ENCODE assay signal across 1 cellular context in genomic region chr17:7418472-7419152, GRCh38.
TF ChIP-seq lines count a peak whose summit lies in the region.

No MANE protein-coding gene starts in this region.

TF ChIP-seq in H1, 55 proteins besides CTCF, POLR2A, EP300 and RAD21:
- TF ChIP-seq JUN (IDR thresholded peaks at IDR 0.05; ENCODE audit: low read depth, low read length) (no peak), TAF7 (optimal IDR thresholded peaks at IDR 0.05; ENCODE audit: borderline replicate concordance, low read depth, low read length) (no peak), MAX (IDR thresholded peaks at IDR 0.05) (no peak), KDM4A (IDR thresholded peaks at IDR 0.05; ENCODE audit: low read depth, low read length, severe bottlenecking) (no peak), KDM1A (IDR thresholded peaks at IDR 0.05; ENCODE audit: borderline replicate concordance, low read length) (no peak), ZNF274 (IDR thresholded peaks at IDR 0.05; ENCODE audit: borderline replicate concordance, extremely low read depth, low read length) (no peak), SRF (IDR thresholded peaks at IDR 0.05; ENCODE audit: low read depth, low read length) (no peak), GABPA (IDR thresholded peaks at IDR 0.05; ENCODE audit: borderline replicate concordance, insufficient read depth, low read length) (no peak), BCL11A (IDR thresholded peaks at IDR 0.05; ENCODE audit: low read depth in 2 of 2, low read length in 2 of 2) (no peak), FOSL1 (IDR thresholded peaks at IDR 0.05; ENCODE audit: insufficient read depth, low read depth, low read length) (no peak), TEAD4 (IDR thresholded peaks at IDR 0.05; ENCODE audit: low read depth, low read length) (no peak), MAFK (IDR thresholded peaks at IDR 0.05; ENCODE audit: low read depth, low read length) (no peak), ASH2L (IDR thresholded peaks at IDR 0.05; ENCODE audit: low read length) (no peak), CREB1 (IDR thresholded peaks at IDR 0.05) (no peak), RXRA (IDR thresholded peaks at IDR 0.05; ENCODE audit: insufficient read depth, low read depth, low read length) (no peak), BRCA1 (IDR thresholded peaks at IDR 0.05; ENCODE audit: low read depth, low read length) (no peak), TAF1 (IDR thresholded peaks at IDR 0.05; ENCODE audit: low read depth, low read length) (no peak)
